8 cellular contexts compared by ENCODE assay signal in the genomic region with DNA sequence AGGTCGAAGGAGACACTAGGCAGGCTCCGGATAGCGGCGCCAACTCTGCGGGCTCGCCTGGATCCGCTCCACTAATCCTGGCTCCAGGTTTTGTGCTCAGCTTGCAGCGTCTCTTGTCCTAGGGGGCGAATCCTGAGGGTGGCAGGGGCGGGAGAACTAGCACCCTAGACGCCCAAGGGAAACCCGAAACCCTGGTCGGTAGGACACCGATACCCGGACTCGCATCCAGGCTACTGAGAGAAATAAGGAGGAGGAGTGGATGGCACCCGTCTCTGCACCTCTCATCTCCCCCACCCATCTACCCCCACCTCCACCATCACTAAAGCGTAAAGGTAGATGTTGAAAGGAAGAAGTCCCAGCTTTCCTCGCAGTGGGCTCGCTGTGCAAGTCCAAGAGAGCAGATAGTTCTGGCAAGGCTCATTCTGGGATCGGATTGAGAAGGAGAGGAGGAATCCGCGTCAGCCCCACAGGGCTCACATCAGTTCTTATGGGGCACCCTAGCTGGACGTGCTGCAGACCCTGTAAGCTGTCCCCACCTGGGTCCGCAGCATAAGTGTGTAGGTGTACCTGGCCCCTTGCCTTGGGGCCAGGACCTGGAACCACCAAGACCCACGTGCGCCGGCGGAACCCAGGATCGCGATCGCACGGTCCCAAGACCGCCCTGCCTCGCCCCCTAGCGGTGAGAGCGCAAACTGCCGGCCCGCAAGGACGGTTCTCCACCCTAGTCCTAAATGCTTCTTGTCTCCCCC. TPM values are rescaled to one million over a fixed set of nuclear protein-coding genes. Genes with fewer than 3 reads are reported as not detected.
DNase-seq lines count a peak whose midpoint lies in the region; ATAC-seq lines count a peak whose summit lies in the region.

No MANE protein-coding gene starts in this region.

- no peaks in the 10 kb centered on the region for H3K4me1 ChIP-seq in aorta (ENCODE audit: control insufficient read depth in 1 of 2, insufficient read depth in 2 of 2, low read length in 2 of 2)

- DNase-seq in DMS53 (lab: John Stamatoyannopoulos, UW) (peak; percentile 66), DMS53 treated with DMSO at 0.1 percent for 48 hours (lab: John Stamatoyannopoulos, UW; ENCODE audit: unreplicated experiment) (no peak), Kasumi-1 (lab: John Stamatoyannopoulos, UW) (peak; percentile 56 to 66), SK-N-MC (ENCODE audit: low read depth, low spot score) (no peak), left ventricle myocardium superior (peak; percentile 77), renal cortical epithelial cell (ENCODE audit: low read depth) (peak; percentile 15), aorta (peak; percentile 79 to 92)
- DNase-seq in activated naive CD4-positive, alpha-beta T cell treated with anti-CD3 and anti-CD28 coated beads, Interleukin-2, amount 50 U/mL, for 72 hours (ENCODE audit: low spot score in 2 of 2) = peak; percentile 68 to 88

- intact Hi-C loops in left ventricle myocardium superior (cut with micrococcal nuclease) (no loop called here), aorta (cut with DNase I) (no loop called here)

- H3K9ac ChIP-seq in SK-N-MC (ENCODE audit: insufficient read length) = no peak overlapping the region

- H3K4me3 ChIP-seq in SK-N-MC (peak overlapping the region; percentile 81), aorta (ENCODE audit: low read length in 2 of 2) (no peak overlapping the region)

- no peaks in the 10 kb centered on the region for H3K9me3 Mint-ChIP-seq in activated naive CD4-positive, alpha-beta T cell treated with anti-CD3 and anti-CD28 coated beads, Interleukin-2, amount 50 U/mL, for 72 hours

- H3K27me3 ChIP-seq in aorta (ENCODE audit: control insufficient read depth in 1 of 2, insufficient read depth in 2 of 2, low read length in 1 of 2) = no peaks in the 10 kb centered on the region

- WGBS in aorta, 2 donors = 0 to 1% methylated on average over 40 of the region's 40 CpGs

- peaks cover 19 to 32% of the 10 kb centered on the region in 2 donors for H3K36me3 Mint-ChIP-seq in activated naive CD4-positive, alpha-beta T cell treated with anti-CD3 and anti-CD28 coated beads, Interleukin-2, amount 50 U/mL, for 72 hours

- no peak overlapping the region for H3K27ac ChIP-seq in SK-N-MC
- no peak overlapping the region for H3K27ac ChIP-seq in aorta (ENCODE audit: low read depth in 1 of 2, low read length in 2 of 2)

- H3K9me3 ChIP-seq in SK-N-MC (ENCODE audit: low read depth, low read length) (no peaks in the 10 kb centered on the region), aorta (ENCODE audit: control insufficient read depth, low read length) (no peaks in the 10 kb centered on the region)

- H3K36me3 ChIP-seq in SK-N-MC (ENCODE audit: insufficient read depth, low read length) (no peaks in the 10 kb centered on the region), aorta (ENCODE audit: control insufficient read depth in 1 of 2, insufficient read depth in 2 of 2, low read length in 1 of 2) (no peaks in the 10 kb centered on the region)

- peak; percentile 80 to 91 for ATAC-seq in activated naive CD4-positive, alpha-beta T cell treated with anti-CD3 and anti-CD28 coated beads, Interleukin-2, amount 50 U/mL, for 72 hours
- peak; percentile 81 for ATAC-seq in left ventricle myocardium superior
- peak; percentile 87 for ATAC-seq in aorta (ENCODE audit: low FRiP score)

- no peak overlapping the region for H3K27ac Mint-ChIP-seq in activated naive CD4-positive, alpha-beta T cell treated with anti-CD3 and anti-CD28 coated beads, Interleukin-2, amount 50 U/mL, for 72 hours

RNA-seq across cellular contexts. Expression of gene SLC32A1, which starts 6.9 kb away (rescaled TPM):
- total RNA-seq in activated naive CD4-positive, alpha-beta T cell treated with anti-CD3 and anti-CD28 coated beads, Interleukin-2, amount 50 U/mL, for 72 hours = not detected
- not detected for total RNA-seq in left ventricle myocardium superior
- total RNA-seq in renal cortical epithelial cell = not detected in 2 replicates
- not detected for total RNA-seq in aorta
- polyA plus RNA-seq in aorta = not detected

RNA-seq across cellular contexts. Expression of gene ACTR5, which starts 17.1 kb away (rescaled TPM):
- 10 to 100 TPM in 1 of 2 donors, 1 to 10 TPM in 1; 7.2 to 11.7 TPM for total RNA-seq in activated naive CD4-positive, alpha-beta T cell treated with anti-CD3 and anti-CD28 coated beads, Interleukin-2, amount 50 U/mL, for 72 hours
- total RNA-seq in left ventricle myocardium superior (3.2 TPM), renal cortical epithelial cell (7.5 and 8.3 TPM in 2 replicates), aorta (1 to 10 TPM; 7.0 to 7.1 TPM)
- 10 to 100 TPM in 1 of 2 donors, 1 to 10 TPM in 1; 3.5 to 10.3 TPM for polyA plus RNA-seq in aorta

Comparison
In these comparisons a context has a peak if more than half of its experiments do, and no peak if none do; other contexts are left out.
1. DNase-seq: peak in DMS53 (single experiment), Kasumi-1 (2 of 2), activated naive CD4-positive, alpha-beta T cell treated with anti-CD3 and anti-CD28 coated beads, Interleukin-2, amount 50 U/mL, for 72 hours (2 of 2), left ventricle myocardium superior (single experiment), renal cortical epithelial cell (single experiment) and aorta (2 of 2); none in DMS53 treated with DMSO at 0.1 percent for 48 hours (single experiment) and SK-N-MC (single experiment).
2. Peak in every context shown above with its lines, with median percentiles within 50 percentile points of each other: ATAC-seq.